16 cellular contexts compared by ENCODE assay signal in genomic region chr16:19382084-19382801, GRCh38. TPM values are rescaled to one million over a fixed set of nuclear protein-coding genes. Genes with fewer than 3 reads are reported as not detected.
DNase-seq lines count a peak whose midpoint lies in the region; ATAC-seq and TF ChIP-seq lines count a peak whose summit lies in the region.
"Had no signal": no experiment of that assay in that cellular context is flagged by ENCODE, and none has a peak within 500 bp of the region (broad histone marks: within the 10 kb centered on the region; RNA-seq: fewer than 3 reads in every experiment).

No MANE protein-coding gene starts in this region.

- no peak for TF ChIP-seq EP300 in stomach (IDR thresholded peaks at IDR 0.05)

- peak in 2 of 7 experiments; percentile 8 to 13 for TF ChIP-seq CTCF in body of pancreas (IDR thresholded peaks at IDR 0.05)
- TF ChIP-seq CTCF in stomach (IDR thresholded peaks at IDR 0.05): no peak
- TF ChIP-seq CTCF in ascending aorta (IDR thresholded peaks at IDR 0.05): no peak

- WGBS in body of pancreas, 2 donors: 22 to 41% methylated on average over 2 of the region's 2 CpGs
- 19 to 71% (median 32%) methylated on average over 2 of the region's 2 CpGs for WGBS in stomach, 5 donors

- DNase-seq in NCI-H2227 (lab: John Stamatoyannopoulos, UW; ENCODE audit: unreplicated experiment) (peak; percentile 15), NCI-H2227 treated with DMSO at 0.1 percent for 48 hours (lab: John Stamatoyannopoulos, UW) (no peak), NCI-H2107 (lab: John Stamatoyannopoulos, UW) (peak; percentile 8), body of pancreas (peak in 3 of 4 donors; percentile 15 to 44 (median 28)), stomach (peak; percentile 41), ascending aorta (ENCODE audit: low spot score in 2 of 2) (no peak), islet precursor cell (no peak)
- DNase-seq: activated CD8-positive, alpha-beta memory T cell treated with anti-CD3 and anti-CD28 coated beads, Interleukin-2, amount 50 U/mL, for 48 hours; activated naive CD4-positive, alpha-beta T cell treated with anti-CD3 and anti-CD28 coated beads, Interleukin-2, amount 10 ng/mL, durations not matched to agents 7 days and 5 days; CD4-positive, CD25-positive, alpha-beta regulatory T cell; GF-D8; NCI-H526 treated with DMSO at 0.1 percent for 48 hours; stimulated activated CD4-positive, alpha-beta T cell treated with anti-CD3 and anti-CD28 coated beads, Interleukin-15, amount 100 ng/mL, for 24 hours had no signal

- H3K4me1 ChIP-seq in body of pancreas: peaks cover 33% of the 10 kb centered on the region
- peaks cover 34 to 65% (median 48%) of the 10 kb centered on the region in 4 donors for H3K4me1 ChIP-seq in stomach
- H3K4me1 ChIP-seq in ascending aorta: no peaks in the 10 kb centered on the region

- no peak overlapping the region for H3K4me3 ChIP-seq in body of pancreas
- H3K4me3 ChIP-seq in stomach: no peak overlapping the region
- no peak overlapping the region for H3K4me3 ChIP-seq in ascending aorta

- intact Hi-C loops in body of pancreas (cut with DNase I) (no loop called here), stomach (cut with DNase I; ENCODE audit: low total_unique reads) (no loop called here), ascending aorta (cut with DNase I) (no loop called here)

- H3K9me3 ChIP-seq in body of pancreas (no peaks in the 10 kb centered on the region), stomach (no peaks in the 10 kb centered on the region), ascending aorta (no peaks in the 10 kb centered on the region)

- H3K27me3 ChIP-seq in body of pancreas (no peaks in the 10 kb centered on the region), stomach (peaks cover 0 to 6% (median 0%) of the 10 kb centered on the region in 3 donors), ascending aorta (no peaks in the 10 kb centered on the region)

- TF ChIP-seq POLR2A in body of pancreas (IDR thresholded peaks at IDR 0.05): no peak
- no peak for TF ChIP-seq POLR2A in stomach (IDR thresholded peaks at IDR 0.05)

- H3K36me3 ChIP-seq in body of pancreas (replicated peaks in 1 of 2; ENCODE audit: insufficient read depth in 1 of 2, low read depth in 2 of 2) (no peaks in the 10 kb centered on the region), stomach (no peaks in the 10 kb centered on the region), ascending aorta (no peaks in the 10 kb centered on the region)

- peak; percentile 61 for ATAC-seq in body of pancreas
- no peak for ATAC-seq in GM18867 (IDR thresholded peaks at IDR 0.05; ENCODE audit: unreplicated experiment)

- H3K27ac ChIP-seq in body of pancreas (peak overlapping the region in 1 of 4 donors; percentile 20), stomach (peak overlapping the region; percentile 73 to 91 (median 76)), ascending aorta (no peak overlapping the region)

RNA-seq across cellular contexts. Expression of gene TMC5, which starts 35.4 kb away (rescaled TPM):
- 1 to 10 TPM in 1 of 2 donors, under 1 TPM in 1; 0.66 to 2.3 TPM for total RNA-seq in body of pancreas
- 10 to 100 TPM in 4 of 5 donors, 1 to 10 TPM in 1; 7.2 to 92.7 (median 54.3) TPM for total RNA-seq in stomach
- 10 to 100 TPM; 16.0 to 28.0 (median 17.4) TPM for polyA plus RNA-seq in stomach
- total RNA-seq in ascending aorta: not detected
- total RNA-seq: CD4-positive, CD25-positive, alpha-beta regulatory T cell; myocyte; T-helper 2 cell treated with Interferon-gamma antibody and Interleukin-4, amounts not matched to agents 100 ng/mL and 5 ng/mL, for 36 hours had no signal
- polyA plus RNA-seq: CD4-positive, CD25-positive, alpha-beta regulatory T cell had no signal

Comparison
In these comparisons a context has a peak if more than half of its experiments do, and no peak if none do; other contexts are left out.
1. DNase-seq: peak in NCI-H2227 (single experiment), NCI-H2107 (single experiment), body of pancreas (3 of 4) and stomach (single experiment); none in NCI-H2227 treated with DMSO at 0.1 percent for 48 hours (single experiment), ascending aorta (0 of 2) and islet precursor cell (single experiment).
2. H3K27ac ChIP-seq: peak in stomach (5 of 5); none in ascending aorta (0 of 2).